13 cellular contexts compared by ENCODE assay signal in the genomic region with DNA sequence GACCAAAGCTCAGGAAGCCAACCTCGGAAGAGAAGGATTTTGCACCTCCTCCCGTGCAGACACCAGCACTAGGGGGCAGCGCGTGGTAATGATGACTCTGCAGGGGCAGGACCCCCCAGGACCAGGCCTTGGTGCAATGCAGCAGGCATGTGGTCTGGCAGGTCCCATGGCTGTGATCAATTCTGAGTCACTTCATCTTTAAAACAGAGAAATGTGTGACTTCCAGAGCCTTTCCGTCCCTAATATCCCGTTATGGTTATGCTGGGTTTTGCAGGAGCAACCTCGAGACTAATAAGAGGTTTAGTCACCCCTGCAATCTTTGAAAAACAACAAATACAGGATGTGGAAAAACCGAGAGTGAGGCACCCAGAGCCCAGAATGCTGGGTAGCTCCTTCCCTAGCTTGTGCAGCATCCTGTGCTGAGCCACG. TPM values are rescaled to one million over a fixed set of nuclear protein-coding genes. Genes with fewer than 3 reads are reported as not detected.
DNase-seq lines count a peak whose midpoint lies in the region; ATAC-seq, FAIRE-seq and TF ChIP-seq lines count a peak whose summit lies in the region.
"Had no signal": no experiment of that assay in that cellular context is flagged by ENCODE, and none has a peak within 500 bp of the region (broad histone marks: within the 10 kb centered on the region; RNA-seq: fewer than 3 reads in every experiment).

No MANE protein-coding gene starts in this region.

- no peak for DNase-seq in SK-N-SH
- DNase-seq in RCC 7860 (ENCODE audit: low spot score): peak; percentile 81
- DNase-seq in fibroblast of the aortic adventitia (ENCODE audit: low read depth): peak; percentile 88
- DNase-seq in stromal cell of bone marrow (ENCODE audit: low read depth): peak; percentile 94
- DNase-seq in cerebellar nuclear complex (lab: John Stamatoyannopoulos, UW): no peak
- no peak for DNase-seq in vagina (ENCODE audit: extremely low spot score in 2 of 2)
- DNase-seq: activated T-cell treated with anti-CD3 and anti-CD28 coated beads, Interleukin-2, amount 50 U/mL, for 24 hours; naive thymus-derived CD4-positive, alpha-beta T cell had no signal

- H3K27me3 ChIP-seq in SK-N-SH (ENCODE audit: insufficient read depth): no peaks in the 10 kb centered on the region
- H3K27me3 ChIP-seq in vagina: no peaks in the 10 kb centered on the region

- ATAC-seq in SK-N-SH treated with all-trans-retinoic acid at 6 μM for 48 hours: no peak; the same call in 2 of the 3 replicates
- ATAC-seq in GM18502 (IDR thresholded peaks at IDR 0.05; ENCODE audit: poor library complexity, unreplicated experiment): no peak
- ATAC-seq: naive thymus-derived CD4-positive, alpha-beta T cell had no signal

- no peaks in the 10 kb centered on the region for H3K79me2 ChIP-seq in SK-N-SH (ENCODE audit: insufficient read depth)

- POLR2A ChIA-PET in SK-N-SH (lab: Yijun Ruan, JAX): no interaction called here

- no peaks in the 10 kb centered on the region for H4K20me1 ChIP-seq in SK-N-SH (ENCODE audit: insufficient read depth)

- no peak for TF ChIP-seq POLR2A in vagina (IDR thresholded peaks at IDR 0.05)

- CTCF ChIA-PET in SK-N-SH (lab: Yijun Ruan, JAX): interaction anchor here (1.2 to 11.3 kb wide), 4 partner anchors 9 to 20 kb away, joined by 3 to 68 read pairs (median 3); no protein-coding TSS in a partner anchor

- H3K9me2 ChIP-seq in SK-N-SH: no peaks in the 10 kb centered on the region

- H3K27ac ChIP-seq in SK-N-SH (ENCODE audit: low read depth in 2 of 2, low read length in 1 of 2): no peak overlapping the region
- H3K27ac ChIP-seq in vagina: no peak overlapping the region

- H2AFZ ChIP-seq in SK-N-SH (ENCODE audit: low read depth): no peak overlapping the region

- H3K36me3 ChIP-seq in SK-N-SH (replicated peaks in 1 of 2; ENCODE audit: control insufficient read depth in 1 of 2, insufficient read depth in 2 of 2, low read length in 1 of 2) (peaks cover 6 to 14% of the 10 kb centered on the region in 2 experiments), vagina (peaks cover 0 to 1% of the 10 kb centered on the region in 2 donors)

- TF ChIP-seq RAD21 in SK-N-SH (IDR thresholded peaks at IDR 0.05; ENCODE audit: low read length): no peak

- 78% methylated on average over 8 of the region's 9 CpGs for WGBS in SK-N-SH (ENCODE audit: low lambda C conversion rate)

- no peak for FAIRE-seq in RCC 7860 (lab: Jason Lieb, UNC)
- FAIRE-seq: A204.1 had no signal

- H3K4me2 ChIP-seq in SK-N-SH: no peak overlapping the region

- no peak overlapping the region for H3K9ac ChIP-seq in SK-N-SH

- H3K4me3 ChIP-seq in SK-N-SH (ENCODE audit: low read depth in 2 of 2, low read length in 1 of 2) (no peak overlapping the region), fibroblast of the aortic adventitia (ENCODE audit: low read depth, low read length) (no peak overlapping the region), vagina (no peak overlapping the region)

- H3K9me3 ChIP-seq in SK-N-SH: no peaks in the 10 kb centered on the region
- H3K9me3 ChIP-seq in vagina: no peaks in the 10 kb centered on the region

- TF ChIP-seq EP300 in SK-N-SH (IDR thresholded peaks at IDR 0.05; ENCODE audit: borderline replicate concordance in 1 of 2, low read depth in 1 of 2, low read length in 1 of 2): no peak

- TF ChIP-seq CTCF in SK-N-SH (IDR thresholded peaks at IDR 0.05) (peak; percentile 47), fibroblast of the aortic adventitia (IDR thresholded peaks at IDR 0.05; ENCODE audit: insufficient read depth, low read length) (peak; percentile 32), vagina (IDR thresholded peaks at IDR 0.05) (no peak)

- intact Hi-C loops in vagina (cut with DNase I): no loop called here

- H3F3A ChIP-seq in SK-N-SH (replicated peaks; ENCODE audit: insufficient read depth): peaks cover 4% of the 10 kb centered on the region

- no peaks in the 10 kb centered on the region; a peak in 1 of 4 replicates for H3K4me1 ChIP-seq in SK-N-SH (ENCODE audit: control insufficient read depth in 1 of 2, insufficient read depth in 2 of 2, low read depth in 1 of 2, low read length in 1 of 2)
- H3K4me1 ChIP-seq in vagina: peaks cover 5% of the 10 kb centered on the region

TF ChIP-seq in SK-N-SH, 30 proteins besides CTCF, POLR2A, EP300 and RAD21:
- no peak for TF ChIP-seq TCF12 (IDR thresholded peaks at IDR 0.05)
- TF ChIP-seq RFX5 (IDR thresholded peaks at IDR 0.05; ENCODE audit: low read length): no peak
- no peak for TF ChIP-seq ELF1 (IDR thresholded peaks at IDR 0.05)
- TF ChIP-seq, protein P1, sequence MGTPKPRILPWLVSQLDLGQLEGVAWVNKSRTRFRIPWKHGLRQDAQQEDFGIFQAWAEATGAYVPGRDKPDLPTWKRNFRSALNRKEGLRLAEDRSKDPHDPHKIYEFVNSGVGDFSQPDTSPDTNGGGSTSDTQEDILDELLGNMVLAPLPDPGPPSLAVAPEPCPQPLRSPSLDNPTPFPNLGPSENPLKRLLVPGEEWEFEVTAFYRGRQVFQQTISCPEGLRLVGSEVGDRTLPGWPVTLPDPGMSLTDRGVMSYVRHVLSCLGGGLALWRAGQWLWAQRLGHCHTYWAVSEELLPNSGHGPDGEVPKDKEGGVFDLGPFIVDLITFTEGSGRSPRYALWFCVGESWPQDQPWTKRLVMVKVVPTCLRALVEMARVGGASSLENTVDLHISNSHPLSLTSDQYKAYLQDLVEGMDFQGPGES (IDR thresholded peaks at IDR 0.05; ENCODE audit: low read depth, low read length): no peak

TF ChIP-seq in SK-N-SH treated with all-trans-retinoic acid at 6 μM for 48 hours, 23 proteins besides CTCF, POLR2A, EP300 and RAD21:
- TF ChIP-seq GLIS3 (CRISPR knock-in tag; IDR thresholded peaks at IDR 0.05) (no peak), TCF4 (CRISPR knock-in tag; IDR thresholded peaks at IDR 0.05; ENCODE audit: borderline replicate concordance) (no peak), ZC3H10 (CRISPR knock-in tag; IDR thresholded peaks at IDR 0.05) (no peak), TOX (CRISPR knock-in tag; IDR thresholded peaks at IDR 0.05; ENCODE audit: borderline replicate concordance) (no peak), ESRRG (CRISPR knock-in tag; IDR thresholded peaks at IDR 0.05) (no peak), PPARA (CRISPR knock-in tag; IDR thresholded peaks at IDR 0.05; ENCODE audit: borderline replicate concordance) (no peak), ARNTL (CRISPR knock-in tag; IDR thresholded peaks at IDR 0.05; ENCODE audit: borderline replicate concordance, low read depth) (no peak), ZFP30 (CRISPR knock-in tag; IDR thresholded peaks at IDR 0.05) (no peak), ISL1 (CRISPR knock-in tag; IDR thresholded peaks at IDR 0.05) (no peak), ZFP3 (CRISPR knock-in tag; IDR thresholded peaks at IDR 0.05) (no peak), SNAI2 (CRISPR knock-in tag; IDR thresholded peaks at IDR 0.05) (no peak), RARB (CRISPR knock-in tag; IDR thresholded peaks at IDR 0.05) (no peak), ZNF565 (CRISPR knock-in tag; conservative IDR thresholded peaks at IDR 0.05; ENCODE audit: low read depth) (no peak), CSDC2 (CRISPR knock-in tag; IDR thresholded peaks at IDR 0.05) (no peak), ZNF8 (CRISPR knock-in tag; IDR thresholded peaks at IDR 0.05) (no peak)
- TF ChIP-seq, protein P2, sequence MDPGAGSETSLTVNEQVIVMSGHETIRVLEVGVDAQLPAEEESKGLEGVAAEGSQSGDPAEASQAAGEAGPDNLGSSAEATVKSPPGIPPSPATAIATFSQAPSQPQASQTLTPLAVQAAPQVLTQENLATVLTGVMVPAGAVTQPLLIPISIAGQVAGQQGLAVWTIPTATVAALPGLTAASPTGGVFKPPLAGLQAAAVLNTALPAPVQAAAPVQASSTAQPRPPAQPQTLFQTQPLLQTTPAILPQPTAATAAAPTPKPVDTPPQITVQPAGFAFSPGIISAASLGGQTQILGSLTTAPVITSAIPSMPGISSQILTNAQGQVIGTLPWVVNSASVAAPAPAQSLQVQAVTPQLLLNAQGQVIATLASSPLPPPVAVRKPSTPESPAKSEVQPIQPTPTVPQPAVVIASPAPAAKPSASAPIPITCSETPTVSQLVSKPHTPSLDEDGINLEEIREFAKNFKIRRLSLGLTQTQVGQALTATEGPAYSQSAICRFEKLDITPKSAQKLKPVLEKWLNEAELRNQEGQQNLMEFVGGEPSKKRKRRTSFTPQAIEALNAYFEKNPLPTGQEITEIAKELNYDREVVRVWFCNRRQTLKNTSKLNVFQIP (CRISPR knock-in tag; IDR thresholded peaks at IDR 0.05; ENCODE audit: borderline replicate concordance, low read depth): no peak
- TF ChIP-seq, protein P3, sequence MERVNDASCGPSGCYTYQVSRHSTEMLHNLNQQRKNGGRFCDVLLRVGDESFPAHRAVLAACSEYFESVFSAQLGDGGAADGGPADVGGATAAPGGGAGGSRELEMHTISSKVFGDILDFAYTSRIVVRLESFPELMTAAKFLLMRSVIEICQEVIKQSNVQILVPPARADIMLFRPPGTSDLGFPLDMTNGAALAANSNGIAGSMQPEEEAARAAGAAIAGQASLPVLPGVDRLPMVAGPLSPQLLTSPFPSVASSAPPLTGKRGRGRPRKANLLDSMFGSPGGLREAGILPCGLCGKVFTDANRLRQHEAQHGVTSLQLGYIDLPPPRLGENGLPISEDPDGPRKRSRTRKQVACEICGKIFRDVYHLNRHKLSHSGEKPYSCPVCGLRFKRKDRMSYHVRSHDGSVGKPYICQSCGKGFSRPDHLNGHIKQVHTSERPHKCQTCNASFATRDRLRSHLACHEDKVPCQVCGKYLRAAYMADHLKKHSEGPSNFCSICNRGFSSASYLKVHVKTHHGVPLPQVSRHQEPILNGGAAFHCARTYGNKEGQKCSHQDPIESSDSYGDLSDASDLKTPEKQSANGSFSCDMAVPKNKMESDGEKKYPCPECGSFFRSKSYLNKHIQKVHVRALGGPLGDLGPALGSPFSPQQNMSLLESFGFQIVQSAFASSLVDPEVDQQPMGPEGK (CRISPR knock-in tag; IDR thresholded peaks at IDR 0.05; ENCODE audit: borderline replicate concordance): no peak

RNA-seq across cellular contexts. Expression of a gene that starts 30.2 kb away (rescaled TPM):
- not detected in 2 replicates for polyA plus RNA-seq in SK-N-SH (2012; rRNA removed)
- polyA plus RNA-seq in SK-N-SH (2012; cell fraction: cytosol; rRNA removed): not detected in 2 replicates
- 0.04 TPM in 1 of 2 replicates, not detected in the other for polyA plus RNA-seq in SK-N-SH (2012; cell fraction: nucleus; rRNA removed)
- 0.09 TPM in 1 of 2 replicates, not detected in the other for total RNA-seq in fibroblast of the aortic adventitia (ENCODE audit: low replicate concordance)
- not detected for total RNA-seq in vagina
- total RNA-seq: cerebellum; naive thymus-derived CD4-positive, alpha-beta T cell; T-helper 2 cell treated with Interferon-gamma antibody and Interleukin-4, amounts not matched to agents 100 ng/mL and 5 ng/mL, for 36 hours had no signal
- polyA plus RNA-seq: naive thymus-derived CD4-positive, alpha-beta T cell had no signal

Comparison
In these comparisons a context has a peak if more than half of its experiments do, and no peak if none do; other contexts are left out.
1. DNase-seq: peak in RCC 7860 (single experiment), fibroblast of the aortic adventitia (single experiment) and stromal cell of bone marrow (single experiment); none in SK-N-SH (single experiment), cerebellar nuclear complex (0 of 2) and vagina (0 of 2).
2. CTCF ChIP-seq: peak in SK-N-SH (single experiment) and fibroblast of the aortic adventitia (single experiment); none in vagina (0 of 3).